Comparison of ENCODE assay signal across 16 cellular contexts in genomic region chr16:4380131-4381063, GRCh38. TPM values are rescaled to one million over a fixed set of nuclear protein-coding genes. Genes with fewer than 3 reads are reported as not detected.
DNase-seq lines count a peak whose midpoint lies in the region; ATAC-seq and TF ChIP-seq lines count a peak whose summit lies in the region.
"Had no signal": no experiment of that assay in that cellular context is flagged by ENCODE, and none has a peak within 500 bp of the region (broad histone marks: within the 10 kb centered on the region; RNA-seq: fewer than 3 reads in every experiment).

No MANE protein-coding gene starts in this region.

- no peaks in the 10 kb centered on the region for H3K27me3 Mint-ChIP-seq in activated CD8-positive, alpha-beta memory T cell treated with anti-CD3 and anti-CD28 coated beads, Interleukin-2, amount 10 ng/mL, durations not matched to agents 7 days and 5 days
- H3K27me3 Mint-ChIP-seq in central memory CD8-positive, alpha-beta T cell: no peaks in the 10 kb centered on the region
- no peaks in the 10 kb centered on the region for H3K27me3 Mint-ChIP-seq in Caco-2 (ENCODE audit: insufficient read depth, unreplicated experiment)
- H3K27me3 Mint-ChIP-seq: stimulated activated memory B cell treated with anti-CD40 and anti-IgM and Interleukin-4, amounts not matched to agents 10 μg/mL and 1 μg/mL and 100 μg/mL, for 72 hours had no signal

- peak overlapping the region; percentile 28 for H3K27ac Mint-ChIP-seq in activated CD8-positive, alpha-beta memory T cell treated with anti-CD3 and anti-CD28 coated beads, Interleukin-2, amount 10 ng/mL, durations not matched to agents 7 days and 5 days
- H3K27ac Mint-ChIP-seq in central memory CD8-positive, alpha-beta T cell (ENCODE audit: low read depth): peak overlapping the region; percentile 73
- H3K27ac Mint-ChIP-seq in Caco-2 (ENCODE audit: unreplicated experiment): no peak overlapping the region
- H3K27ac Mint-ChIP-seq: activated CD8-positive, alpha-beta T cell treated with anti-CD3 and anti-CD28 coated beads, Interleukin-2, amount 10 ng/mL, durations not matched to agents 7 days and 5 days; stimulated activated memory B cell treated with anti-CD40 and anti-IgM and Interleukin-4, amounts not matched to agents 10 μg/mL and 1 μg/mL and 100 μg/mL, for 72 hours had no signal

- H3K4me1 Mint-ChIP-seq in activated CD8-positive, alpha-beta memory T cell treated with anti-CD3 and anti-CD28 coated beads, Interleukin-2, amount 10 ng/mL, durations not matched to agents 7 days and 5 days: peaks cover 2% of the 10 kb centered on the region
- H3K4me1 Mint-ChIP-seq in central memory CD8-positive, alpha-beta T cell: peaks cover 23% of the 10 kb centered on the region
- no peaks in the 10 kb centered on the region for H3K4me1 Mint-ChIP-seq in Caco-2 (ENCODE audit: low read depth, unreplicated experiment)

- H3K4me3 ChIP-seq in tibial artery: peak overlapping the region; percentile 5 to 16
- no peak overlapping the region for H3K4me3 ChIP-seq in Caco-2 (ENCODE audit: low read depth, low read length)
- H3K4me3 ChIP-seq: body of pancreas, HAP-1 had no signal

- H3K36me3 ChIP-seq in tibial artery (peaks cover 19 to 50% (median 50%) of the 10 kb centered on the region in 3 donors), Caco-2 (ENCODE audit: control insufficient read depth, insufficient read depth, low read length) (no peaks in the 10 kb centered on the region; the same call in 1 of the 2 replicates)
- H3K36me3 ChIP-seq: HAP-1 had no signal

- no peaks in the 10 kb centered on the region for H3K9me3 Mint-ChIP-seq in activated CD8-positive, alpha-beta memory T cell treated with anti-CD3 and anti-CD28 coated beads, Interleukin-2, amount 10 ng/mL, durations not matched to agents 7 days and 5 days (ENCODE audit: low read depth)
- no peaks in the 10 kb centered on the region for H3K9me3 Mint-ChIP-seq in central memory CD8-positive, alpha-beta T cell
- no peaks in the 10 kb centered on the region for H3K9me3 Mint-ChIP-seq in Caco-2 (ENCODE audit: unreplicated experiment)
- H3K9me3 Mint-ChIP-seq: stimulated activated memory B cell treated with anti-CD40 and anti-IgM and Interleukin-4, amounts not matched to agents 10 μg/mL and 1 μg/mL and 100 μg/mL, for 72 hours had no signal

- no peak for DNase-seq in activated CD8-positive, alpha-beta memory T cell treated with anti-CD3 and anti-CD28 coated beads, Interleukin-2, amount 10 ng/mL, durations not matched to agents 7 days and 5 days
- DNase-seq in activated CD8-positive, alpha-beta memory T cell treated with anti-CD3 and anti-CD28 coated beads, Interleukin-2, amount 50 U/mL, for 48 hours: no peak
- no peak for DNase-seq in central memory CD8-positive, alpha-beta T cell (ENCODE audit: low spot score in 2 of 2)
- DNase-seq in left kidney (ENCODE audit: low read depth, low spot score): peak; percentile 93
- DNase-seq in tibial artery: peak in 1 of 2 donors; percentile 84
- DNase-seq in stimulated activated CD4-positive, alpha-beta T cell treated with anti-CD3 and anti-CD28 coated beads, Interleukin-1b, Interleukin-23, amount 100 ng/mL, for 48 hours: no peak
- no peak for DNase-seq in Caco-2
- DNase-seq: activated CD8-positive, alpha-beta T cell treated with anti-CD3 and anti-CD28 coated beads, Interleukin-2, amount 10 ng/mL, durations not matched to agents 7 days and 5 days; activated gamma-delta T cell; glutamatergic neuron; NCI-H1930; stimulated activated CD4-positive, alpha-beta T cell treated with anti-CD3 and anti-CD28 coated beads, Interleukin-4, amount 100 ng/mL, for 4 hours had no signal

- H3K9me3 ChIP-seq in tibial artery: no peaks in the 10 kb centered on the region
- H3K9me3 ChIP-seq in Caco-2: no peaks in the 10 kb centered on the region
- H3K9me3 ChIP-seq: body of pancreas, HAP-1 had no signal

- H3K27ac ChIP-seq in tibial artery: peak overlapping the region; percentile 90 to 93

- peaks cover 3% of the 10 kb centered on the region for H3K36me3 Mint-ChIP-seq in activated CD8-positive, alpha-beta memory T cell treated with anti-CD3 and anti-CD28 coated beads, Interleukin-2, amount 10 ng/mL, durations not matched to agents 7 days and 5 days
- peaks cover 52% of the 10 kb centered on the region for H3K36me3 Mint-ChIP-seq in central memory CD8-positive, alpha-beta T cell (ENCODE audit: insufficient read depth)
- H3K36me3 Mint-ChIP-seq in Caco-2 (ENCODE audit: insufficient read depth, unreplicated experiment): peaks cover 21% of the 10 kb centered on the region

- H3K4me1 ChIP-seq in tibial artery (peaks cover 21 to 99% (median 97%) of the 10 kb centered on the region in 4 donors), Caco-2 (peaks cover 6% of the 10 kb centered on the region; the same call in 1 of the 2 replicates)
- H3K4me1 ChIP-seq: HAP-1 had no signal

- intact Hi-C loops in tibial artery (cut with DNase I; ENCODE audit: low total_unique reads): no loop called here
- intact Hi-C loops in Caco-2 (cut with micrococcal nuclease; ENCODE audit: unreplicated experiment): no loop called here

- ATAC-seq in activated CD8-positive, alpha-beta memory T cell treated with anti-CD3 and anti-CD28 coated beads, Interleukin-2, amount 10 ng/mL, durations not matched to agents 7 days and 5 days: no peak
- no peak for ATAC-seq in central memory CD8-positive, alpha-beta T cell (replicated peaks; ENCODE audit: extremely low read depth, poor library complexity, severe bottlenecking)
- ATAC-seq in HG03135 (IDR thresholded peaks at IDR 0.05; ENCODE audit: unreplicated experiment): no peak
- ATAC-seq: activated CD8-positive, alpha-beta T cell treated with anti-CD3 and anti-CD28 coated beads, Interleukin-2, amount 10 ng/mL, durations not matched to agents 7 days and 5 days; body of pancreas; stimulated activated memory B cell treated with anti-CD40 and anti-IgM and Interleukin-4, amounts not matched to agents 10 μg/mL and 1 μg/mL and 100 μg/mL, for 72 hours had no signal

- H3K27me3 ChIP-seq in tibial artery: no peaks in the 10 kb centered on the region
- no peaks in the 10 kb centered on the region for H3K27me3 ChIP-seq in Caco-2 (replicated peaks; ENCODE audit: control insufficient read depth, insufficient read depth, low read length)
- H3K27me3 ChIP-seq: body of pancreas had no signal

- no peak overlapping the region for H3K4me3 Mint-ChIP-seq in activated CD8-positive, alpha-beta memory T cell treated with anti-CD3 and anti-CD28 coated beads, Interleukin-2, amount 10 ng/mL, durations not matched to agents 7 days and 5 days
- peak overlapping the region; percentile 45 for H3K4me3 Mint-ChIP-seq in central memory CD8-positive, alpha-beta T cell
- no peak overlapping the region for H3K4me3 Mint-ChIP-seq in Caco-2 (ENCODE audit: unreplicated experiment)
- H3K4me3 Mint-ChIP-seq: activated CD8-positive, alpha-beta T cell treated with anti-CD3 and anti-CD28 coated beads, Interleukin-2, amount 10 ng/mL, durations not matched to agents 7 days and 5 days; stimulated activated memory B cell treated with anti-CD40 and anti-IgM and Interleukin-4, amounts not matched to agents 10 μg/mL and 1 μg/mL and 100 μg/mL, for 72 hours had no signal

- CTCF ChIA-PET in activated CD8-positive, alpha-beta memory T cell treated with anti-CD3 and anti-CD28 coated beads, Interleukin-2, amount 10 ng/mL, durations not matched to agents 7 days and 5 days (lab: Charles Lee): interaction anchor here (2.2 kb wide), 1 partner anchor 29 kb away, joined by 5 read pairs; no protein-coding TSS in a partner anchor
- CTCF ChIA-PET in Caco-2 (lab: Charles Lee): no interaction called here

- POLR2A ChIA-PET in Caco-2 (lab: Charles Lee): no interaction called here

- TF ChIP-seq CTCF in tibial artery (IDR thresholded peaks at IDR 0.05) (no peak), Caco-2 (IDR thresholded peaks at IDR 0.05; ENCODE audit: insufficient read depth in 1 of 2, low read depth in 1 of 2, low read length in 1 of 2, severe bottlenecking in 1 of 2, unreplicated experiment in 1 of 2) (no peak)

- no TSS peak for BruUV-seq in Caco-2 (replicated peaks; lab: Mats Ljungman, UMichigan)

RNA-seq across cellular contexts. Expression of gene VASN, which starts 8.7 kb away (rescaled TPM):
- total RNA-seq in activated CD8-positive, alpha-beta memory T cell treated with anti-CD3 and anti-CD28 coated beads, Interleukin-2, amount 10 ng/mL, durations not matched to agents 7 days and 5 days: not detected
- total RNA-seq in Caco-2 (2022): 2.7 and 2.8 TPM in 2 replicates
- total RNA-seq: activated CD8-positive, alpha-beta T cell treated with anti-CD3 and anti-CD28 coated beads, Interleukin-2, amount 10 ng/mL, durations not matched to agents 7 days and 5 days had no signal

RNA-seq across cellular contexts. Expression of gene PAM16, which starts 29.3 kb away (rescaled TPM):
- total RNA-seq in activated CD8-positive, alpha-beta memory T cell treated with anti-CD3 and anti-CD28 coated beads, Interleukin-2, amount 10 ng/mL, durations not matched to agents 7 days and 5 days: 10 to 100 TPM; 47.5 to 49.4 TPM
- 74.1 and 76.5 TPM in 2 replicates for total RNA-seq in Caco-2 (2022)

RNA-seq across cellular contexts. Expression of gene CORO7, which starts 36.0 kb away (rescaled TPM):
- 100 to 1,000 TPM; 142 to 246 TPM for total RNA-seq in activated CD8-positive, alpha-beta memory T cell treated with anti-CD3 and anti-CD28 coated beads, Interleukin-2, amount 10 ng/mL, durations not matched to agents 7 days and 5 days
- total RNA-seq in Caco-2 (2022): 23.1 and 33.4 TPM in 2 replicates

RNA-seq across cellular contexts. Expression of gene DNAJA3, which starts 45.3 kb away (rescaled TPM):
- total RNA-seq in activated CD8-positive, alpha-beta memory T cell treated with anti-CD3 and anti-CD28 coated beads, Interleukin-2, amount 10 ng/mL, durations not matched to agents 7 days and 5 days: 10 to 100 TPM; 64.0 to 68.7 TPM
- total RNA-seq in Caco-2 (2022): 77.1 and 79.6 TPM in 2 replicates
